In the genomic region with DNA sequence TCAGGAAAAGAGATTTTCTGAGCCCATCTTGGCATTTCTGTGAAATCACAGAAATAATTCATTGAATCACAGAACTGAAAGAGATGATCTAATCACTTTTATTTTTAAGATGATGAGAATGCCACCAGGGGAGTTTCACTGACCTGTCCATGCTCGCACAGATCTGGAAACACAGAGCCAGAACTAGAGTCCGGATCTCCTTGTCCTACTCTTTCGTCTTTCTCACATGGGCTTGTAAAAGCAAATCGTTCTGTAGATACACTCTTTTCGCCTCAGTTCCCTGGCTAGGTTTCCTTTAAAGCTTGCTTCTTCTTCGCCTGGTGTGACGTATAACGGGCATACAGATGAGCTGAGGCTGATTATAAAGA, we compare ENCODE assay signal across 8 cellular contexts.
A peak's percentile ranks its signal among the peaks of the same experiment; 100 is the strongest.
DNase-seq lines count a peak whose midpoint lies in the region; ATAC-seq, FAIRE-seq and TF ChIP-seq lines count a peak whose summit lies in the region.

No MANE protein-coding gene starts in this region.

- TF ChIP-seq EP300 in GM12878 (IDR thresholded peaks at IDR 0.05; ENCODE audit: borderline replicate concordance in 1 of 2, control insufficient read depth in 1 of 2, low read depth in 2 of 2, low read length in 2 of 2) = 0 out of 4 replicates have a peak, but pooled peaks of 1 of the 2 experiments have one; percentile 23

- ATAC-seq in GM18517 (IDR thresholded peaks at IDR 0.05; ENCODE audit: unreplicated experiment) = peak; percentile 36
- ATAC-seq in HG02885 (IDR thresholded peaks at IDR 0.05; ENCODE audit: poor library complexity, unreplicated experiment) = peak; percentile 38
- ATAC-seq in GM12878 = peak; percentile 81
- ATAC-seq in mucosa of descending colon = no peak

- peak overlapping the region; percentile 73 for H3K4me2 ChIP-seq in GM12878 (ENCODE audit: control insufficient read depth, insufficient read depth)
- H3K4me2 ChIP-seq in osteoblast (ENCODE audit: insufficient read depth, low read length) = peak overlapping the region; percentile 88

- POLR2A ChIA-PET in GM12878 (lab: Charles Lee) = interaction anchor here (0.7 to 1.6 kb wide), 3 partner anchors 18 to 95 kb away, joined by 3 to 8 read pairs (median 4); no protein-coding TSS in a partner anchor

- DNase-seq in GM12878 (ENCODE audit: low read depth, low spot score) = peak; percentile 30
- no peak for DNase-seq in osteoblast (ENCODE audit: insufficient read length, low spot score, missing footprints)
- no peak for DNase-seq in NCI-H1694 treated with DMSO at 0.1 percent for 48 hours (lab: John Stamatoyannopoulos, UW)
- DNase-seq in mucosa of descending colon = no peak
- DNase-seq in activated naive CD4-positive, alpha-beta T cell treated with Interleukin-2 at 50 U/mL for 16 hours = no peak
- no peak for DNase-seq in activated CD4-positive, alpha-beta T cell treated with anti-CD3 and anti-CD28 coated beads for 4 hours

- H3K9me3 ChIP-seq in GM12878 (replicated peaks; ENCODE audit: control insufficient read depth, insufficient read depth, low read length) (no peaks in the 10 kb centered on the region), osteoblast (ENCODE audit: low read depth, low read length) (no peaks in the 10 kb centered on the region), mucosa of descending colon (no peaks in the 10 kb centered on the region)

- H3K4me1 ChIP-seq in GM12878 (ENCODE audit: control insufficient read depth, insufficient read depth, low read length) (peaks cover 17% of the 10 kb centered on the region), osteoblast (ENCODE audit: insufficient read depth, low read length) (peaks cover 44% of the 10 kb centered on the region), mucosa of descending colon (ENCODE audit: low read depth) (peaks cover 19% of the 10 kb centered on the region)

- in situ Hi-C loops in GM12878 (cut with MboI) = no loop called here

- CTCF ChIA-PET in GM12878 (lab: Yijun Ruan, JAX) = interaction anchor here (0.8 to 2.0 kb wide), 3 partner anchors 10 to 95 kb away, joined by 3 to 6 read pairs (median 5); no protein-coding TSS in a partner anchor

- intact Hi-C loops in GM12878 (cut with micrococcal nuclease; ENCODE audit: unreplicated experiment) = loop anchor here (1.0 to 5.0 kb wide), 2 partner anchors 45 to 122 kb away; a partner anchor contains a TSS
- intact Hi-C loops in mucosa of descending colon (cut with DNase I, micrococcal nuclease) = no loop called here

- no peak for FAIRE-seq in GM12878 (lab: Jason Lieb, UNC)

- RAD21 ChIA-PET in GM12878 (lab: Charles Lee; ENCODE audit: unreplicated experiment) = interaction anchor here (0.8 to 4.4 kb wide), 9 partner anchors 11 to 310 kb away, joined by 3 to 39 read pairs (median 4); a partner anchor contains a TSS

- H3K79me2 ChIP-seq in GM12878 (ENCODE audit: control insufficient read depth, insufficient read depth, low read length) (no peaks in the 10 kb centered on the region), osteoblast (ENCODE audit: insufficient read depth, low read length) (no peaks in the 10 kb centered on the region)

- TF ChIP-seq POLR2A in GM12878 (IDR thresholded peaks at IDR 0.05; ENCODE audit: low read depth, low read length) = no peak

- H3K27ac ChIP-seq in GM12878 (ENCODE audit: control insufficient read depth, insufficient read depth) (peak overlapping the region; percentile 20; the same call in 1 of the 2 replicates), osteoblast (ENCODE audit: low read depth, low read length) (peak overlapping the region; percentile 90)

- H4K20me1 ChIP-seq in GM12878 (ENCODE audit: control insufficient read depth, insufficient read depth) (no peaks in the 10 kb centered on the region), osteoblast (ENCODE audit: insufficient read depth, low read length) (no peaks in the 10 kb centered on the region)

- H3K9ac ChIP-seq in GM12878 (ENCODE audit: control insufficient read depth, insufficient read depth, low read length) = no peak overlapping the region

- H3K4me3 ChIP-seq in GM12878 (peak overlapping the region; percentile 38; the same call in 1 of the 2 replicates), osteoblast (ENCODE audit: insufficient read depth, low read length) (peak overlapping the region; percentile 66), mucosa of descending colon (no peak overlapping the region)

- H3K36me3 ChIP-seq in GM12878 (ENCODE audit: control insufficient read depth in 2 of 2, insufficient read depth in 2 of 2, low read length in 1 of 2) = no peaks in the 10 kb centered on the region
- no peaks in the 10 kb centered on the region for H3K36me3 ChIP-seq in osteoblast (ENCODE audit: insufficient read depth, low read length)
- H3K36me3 ChIP-seq in mucosa of descending colon (ENCODE audit: low read depth) = no peaks in the 10 kb centered on the region

- no TSS peak for BruUV-seq in GM12878 (replicated peaks; lab: Mats Ljungman, UMichigan)

- H3K27me3 ChIP-seq in GM12878 (replicated peaks in 1 of 2; ENCODE audit: control insufficient read depth in 2 of 2, insufficient read depth in 2 of 2, low read length in 1 of 2) = no peaks in the 10 kb centered on the region
- H3K27me3 ChIP-seq in osteoblast (ENCODE audit: insufficient read depth, low read length) = no peaks in the 10 kb centered on the region

- TF ChIP-seq RAD21 in GM12878 (IDR thresholded peaks at IDR 0.05; ENCODE audit: insufficient read depth, low read depth, low read length) = no peak

- 2% methylated on average over 8 of the region's 8 CpGs for WGBS in GM12878 (ENCODE audit: insufficient coverage, insufficient replicate concordance, low lambda C conversion rate, missing lambda C conversion rate)

- SMC1A ChIA-PET in GM12878 (lab: Charles Lee; ENCODE audit: uncharacterized antibody, unreplicated experiment) = interaction anchor here (0.7 to 3.3 kb wide), 20 partner anchors 10 to 170 kb away, joined by 3 to 37 read pairs (median 5); no protein-coding TSS in a partner anchor

- peak overlapping the region; percentile 52 for H2AFZ ChIP-seq in GM12878 (ENCODE audit: control insufficient read depth, low read depth, low read length)
- peak overlapping the region; percentile 76 for H2AFZ ChIP-seq in osteoblast (ENCODE audit: low read length)

- TF ChIP-seq CTCF in GM12878 (IDR thresholded peaks at IDR 0.05 in 2 of 3, conservative IDR thresholded peaks at IDR 0.05 in 1 of 3; ENCODE audit: control insufficient read depth in 2 of 3, extremely low read depth in 1 of 3, insufficient read depth in 1 of 3, low read depth in 3 of 3, low read length in 3 of 3) = no peak
- TF ChIP-seq CTCF in osteoblast (IDR thresholded peaks at IDR 0.05; ENCODE audit: extremely low read depth, low read depth, low read length) = no peak
- no peak for TF ChIP-seq CTCF in mucosa of descending colon (IDR thresholded peaks at IDR 0.05)

TF ChIP-seq in GM12878, 131 proteins besides CTCF, POLR2A, EP300 and RAD21 (continues in another document):
- peak; percentile 64 for TF ChIP-seq JUNB (IDR thresholded peaks at IDR 0.05)
- TF ChIP-seq TAF1 (IDR thresholded peaks at IDR 0.05; ENCODE audit: borderline replicate concordance, low read depth, low read length) = no peak
- TF ChIP-seq, protein P1, sequence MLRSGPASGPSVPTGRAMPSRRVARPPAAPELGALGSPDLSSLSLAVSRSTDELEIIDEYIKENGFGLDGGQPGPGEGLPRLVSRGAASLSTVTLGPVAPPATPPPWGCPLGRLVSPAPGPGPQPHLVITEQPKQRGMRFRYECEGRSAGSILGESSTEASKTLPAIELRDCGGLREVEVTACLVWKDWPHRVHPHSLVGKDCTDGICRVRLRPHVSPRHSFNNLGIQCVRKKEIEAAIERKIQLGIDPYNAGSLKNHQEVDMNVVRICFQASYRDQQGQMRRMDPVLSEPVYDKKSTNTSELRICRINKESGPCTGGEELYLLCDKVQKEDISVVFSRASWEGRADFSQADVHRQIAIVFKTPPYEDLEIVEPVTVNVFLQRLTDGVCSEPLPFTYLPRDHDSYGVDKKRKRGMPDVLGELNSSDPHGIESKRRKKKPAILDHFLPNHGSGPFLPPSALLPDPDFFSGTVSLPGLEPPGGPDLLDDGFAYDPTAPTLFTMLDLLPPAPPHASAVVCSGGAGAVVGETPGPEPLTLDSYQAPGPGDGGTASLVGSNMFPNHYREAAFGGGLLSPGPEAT (IDR thresholded peaks at IDR 0.05; ENCODE audit: low read depth) = peak; percentile 9; the same call in 1 of the 2 replicates
- peak; percentile 63; the same call in 1 of the 2 replicates for TF ChIP-seq NFIC (IDR thresholded peaks at IDR 0.05; ENCODE audit: low read depth, low read length)
- TF ChIP-seq CBFB (IDR thresholded peaks at IDR 0.05; ENCODE audit: low read depth) = 0 out of 2 replicates have a peak, but pooled peaks have one; percentile 12
- 0 out of 4 replicates have a peak, but pooled peaks of 1 of the 2 experiments have one; percentile 9 for TF ChIP-seq BHLHE40 (IDR thresholded peaks at IDR 0.05; ENCODE audit: borderline replicate concordance in 1 of 2, low read depth in 2 of 2, low read length in 1 of 2)
- TF ChIP-seq MEF2A (IDR thresholded peaks at IDR 0.05; ENCODE audit: insufficient read depth, low read depth, low read length) = no peak
- TF ChIP-seq DPF2 (IDR thresholded peaks at IDR 0.05) = no peak; the same call in none of the 2 replicates
- no peak; the same call in 1 of the 2 replicates for TF ChIP-seq EED (IDR thresholded peaks at IDR 0.05; ENCODE audit: low read depth)
- TF ChIP-seq IKZF2 (IDR thresholded peaks at IDR 0.05) = peak; percentile 38 to 54
- TF ChIP-seq BCL11A (IDR thresholded peaks at IDR 0.05; ENCODE audit: low read depth, low read length) = no peak
- no peak for TF ChIP-seq MYC (IDR thresholded peaks at IDR 0.05; ENCODE audit: insufficient read depth, insufficient read length, insufficient replicate concordance, low read length, severe bottlenecking)
- TF ChIP-seq NBN (IDR thresholded peaks at IDR 0.05) = no peak
- TF ChIP-seq CREM (IDR thresholded peaks at IDR 0.05; ENCODE audit: low read depth) = peak; percentile 57; the same call in 1 of the 2 replicates
- TF ChIP-seq CBX5 (IDR thresholded peaks at IDR 0.05; ENCODE audit: low read depth) = no peak
- TF ChIP-seq, protein P2, sequence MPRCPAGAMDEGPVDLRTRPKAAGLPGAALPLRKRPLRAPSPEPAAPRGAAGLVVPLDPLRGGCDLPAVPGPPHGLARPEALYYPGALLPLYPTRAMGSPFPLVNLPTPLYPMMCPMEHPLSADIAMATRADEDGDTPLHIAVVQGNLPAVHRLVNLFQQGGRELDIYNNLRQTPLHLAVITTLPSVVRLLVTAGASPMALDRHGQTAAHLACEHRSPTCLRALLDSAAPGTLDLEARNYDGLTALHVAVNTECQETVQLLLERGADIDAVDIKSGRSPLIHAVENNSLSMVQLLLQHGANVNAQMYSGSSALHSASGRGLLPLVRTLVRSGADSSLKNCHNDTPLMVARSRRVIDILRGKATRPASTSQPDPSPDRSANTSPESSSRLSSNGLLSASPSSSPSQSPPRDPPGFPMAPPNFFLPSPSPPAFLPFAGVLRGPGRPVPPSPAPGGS (IDR thresholded peaks at IDR 0.05; ENCODE audit: borderline replicate concordance, insufficient read depth, low read depth, low read length, poor library complexity, severe bottlenecking) = no peak
- TF ChIP-seq JUND (IDR thresholded peaks at IDR 0.05; ENCODE audit: low read depth, low read length) = no peak
- TF ChIP-seq IRF4 (IDR thresholded peaks at IDR 0.05; ENCODE audit: low read depth, low read length) = 0 out of 2 replicates have a peak, but pooled peaks have one; percentile 4
